Comparison of ENCODE assay signal across 23 cellular contexts in the genomic region with DNA sequence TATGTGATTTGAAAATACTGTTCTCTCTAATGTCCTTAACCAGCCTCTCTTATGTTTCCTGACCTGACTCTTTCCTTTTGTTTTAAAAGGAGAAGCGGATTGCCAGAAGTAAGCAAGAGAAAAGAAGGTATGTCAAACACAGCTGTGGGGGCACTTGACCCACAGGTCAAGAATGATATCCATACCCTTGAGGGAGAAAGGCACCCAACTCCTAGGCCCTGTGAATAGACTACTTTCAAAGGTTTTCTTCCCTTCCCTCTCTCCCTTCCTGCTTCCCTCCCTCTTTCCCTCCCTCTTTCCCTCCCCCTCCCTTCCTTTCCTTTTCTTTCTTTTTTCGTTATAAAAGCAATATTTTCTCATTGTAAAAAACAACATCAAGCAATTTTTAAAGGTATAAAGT.
DNase-seq lines count a peak whose midpoint lies in the region; ATAC-seq and TF ChIP-seq lines count a peak whose summit lies in the region.
"Had no signal": no experiment of that assay in that cellular context is flagged by ENCODE, and none has a peak within 500 bp of the region (broad histone marks: within the 10 kb centered on the region; RNA-seq: fewer than 3 reads in every experiment).

No MANE protein-coding gene starts in this region.

- H3K9me3 Mint-ChIP-seq in GM23338 (no peaks in the 10 kb centered on the region), WTC11 (peaks cover 9% of the 10 kb centered on the region)
- H3K9me3 Mint-ChIP-seq: CD4-positive, alpha-beta T cell; HFFc6 had no signal

- H3K4me1 Mint-ChIP-seq in GM23338 (peaks cover 21% of the 10 kb centered on the region; the same call in 2 of the 3 replicates), WTC11 (peaks cover 17% of the 10 kb centered on the region)
- H3K4me1 Mint-ChIP-seq: CD8-positive, alpha-beta memory T cell had no signal

- H3K36me3 Mint-ChIP-seq in GM23338 (ENCODE audit: low read depth) (no peaks in the 10 kb centered on the region; the same call in 2 of the 3 replicates), WTC11 (no peaks in the 10 kb centered on the region)
- H3K36me3 Mint-ChIP-seq: CD14-positive monocyte; CD8-positive, alpha-beta memory T cell had no signal

- H3K4me3 ChIP-seq in GM23338 (no peak overlapping the region), psoas muscle (no peak overlapping the region)
- H3K4me3 ChIP-seq: A549; BLaER1 treated with 17β-estradiol and CSF1 and Interleukin-3, amounts not matched to agents 10 nM and 100 nM; GM12878; GM23248; HAP-1 had no signal

- H3K4me1 ChIP-seq in GM23338 (ENCODE audit: insufficient read depth): peaks cover 4% of the 10 kb centered on the region; the same call in 1 of the 2 replicates
- H3K4me1 ChIP-seq in psoas muscle: no peaks in the 10 kb centered on the region
- H3K4me1 ChIP-seq: A549, BE2C had no signal

- ATAC-seq in GM23338 (peak; percentile 86), WTC11 (peak; percentile 75), psoas muscle (no peak)
- ATAC-seq: A549, GM12878 had no signal

- H4K20me1 ChIP-seq in GM23338 (replicated peaks; ENCODE audit: insufficient read depth): no peaks in the 10 kb centered on the region
- H4K20me1 ChIP-seq: BLaER1 treated with 17β-estradiol and CSF1 and Interleukin-3, amounts not matched to agents 10 nM and 100 nM had no signal

- H3F3A ChIP-seq in GM23338 (replicated peaks; ENCODE audit: low read depth): no peaks in the 10 kb centered on the region

- POLR2A ChIA-PET in WTC11 (lab: Charles Lee): no interaction called here

- intact Hi-C loops in psoas muscle (cut with DNase I): no loop called here

- H3K27me3 Mint-ChIP-seq in GM23338 (ENCODE audit: insufficient read depth, low read depth, poor library complexity) (no peaks in the 10 kb centered on the region), WTC11 (ENCODE audit: low read depth) (no peaks in the 10 kb centered on the region)
- H3K27me3 Mint-ChIP-seq: CD4-positive, alpha-beta T cell had no signal

- no peaks in the 10 kb centered on the region for H3K79me2 ChIP-seq in GM23338 (replicated peaks; ENCODE audit: insufficient read depth)

- H3K27me3 ChIP-seq in GM23338 (ENCODE audit: insufficient read depth) (no peaks in the 10 kb centered on the region), psoas muscle (ENCODE audit: insufficient read depth in 3 of 3, low read length in 2 of 3) (no peaks in the 10 kb centered on the region)
- H3K27me3 ChIP-seq: BE2C; BLaER1 treated with 17β-estradiol and CSF1 and Interleukin-3, amounts not matched to agents 10 nM and 100 nM had no signal

- no peaks in the 10 kb centered on the region for H3K9me3 ChIP-seq in psoas muscle
- H3K9me3 ChIP-seq: A549; BE2C; BLaER1 treated with 17β-estradiol and CSF1 and Interleukin-3, amounts not matched to agents 10 nM and 100 nM; HAP-1 had no signal

- H3K27ac ChIP-seq in GM23338 (ENCODE audit: low read depth) (no peak overlapping the region), psoas muscle (no peak overlapping the region)
- H3K27ac ChIP-seq: A549; BLaER1 treated with 17β-estradiol and CSF1 and Interleukin-3, amounts not matched to agents 10 nM and 100 nM; GM23248 had no signal

- H3K4me3 Mint-ChIP-seq in GM23338: no peak overlapping the region
- no peak overlapping the region for H3K4me3 Mint-ChIP-seq in WTC11
- H3K4me3 Mint-ChIP-seq: CD14-positive monocyte; CD4-positive, alpha-beta T cell; CD8-positive, alpha-beta memory T cell; HFFc6 had no signal

- no peak overlapping the region for H2AFZ ChIP-seq in GM23338
- H2AFZ ChIP-seq: GM23248 had no signal

- no peak overlapping the region for H3K4me2 ChIP-seq in GM23338
- H3K4me2 ChIP-seq: A549; BLaER1 treated with 17β-estradiol and CSF1 and Interleukin-3, amounts not matched to agents 10 nM and 100 nM had no signal

- H3K9me2 ChIP-seq in GM23338 (ENCODE audit: insufficient read depth): no peaks in the 10 kb centered on the region

- CTCF ChIA-PET in WTC11 (lab: Charles Lee): interaction anchor here (0.9 to 1.4 kb wide), 3 partner anchors 12 to 174 kb away, joined by 3 read pairs; no protein-coding TSS in a partner anchor

- H3K27ac Mint-ChIP-seq in GM23338 (no peak overlapping the region), WTC11 (no peak overlapping the region)
- H3K27ac Mint-ChIP-seq: CD14-positive monocyte; CD4-positive, alpha-beta T cell; CD8-positive, alpha-beta memory T cell; HFFc6 had no signal

- peak; percentile 61 for DNase-seq in GM23338 (ENCODE audit: low spot score)
- no peak for DNase-seq in WTC11 (ENCODE audit: low spot score)
- peak; percentile 17 for DNase-seq in iPS DF 19.7 (ENCODE audit: low read depth, low spot score)
- DNase-seq in NCI-H1105 treated with DMSO at 0.1 percent for 48 hours (lab: John Stamatoyannopoulos, UW): no peak
- no peak for DNase-seq in psoas muscle
- DNase-seq in NCI-H2081 (lab: John Stamatoyannopoulos, UW): no peak
- DNase-seq: 8988T; ACHN; AML-193; BE2C; CD4-positive, alpha-beta T cell; CD8-positive, alpha-beta memory T cell; DMS 273 treated with DMSO at 0.1 percent for 48 hours; DMS79; EL; GDM1; GM23248; HFFc6 had no signal

- TF ChIP-seq CTCF in GM23338 (conservative IDR thresholded peaks at IDR 0.05; ENCODE audit: low read depth in 2 of 2): no peak
- no peak for TF ChIP-seq CTCF in WTC11 (IDR thresholded peaks at IDR 0.05)
- TF ChIP-seq CTCF in psoas muscle (IDR thresholded peaks at IDR 0.05): no peak

- H3K36me3 ChIP-seq in GM23338 (ENCODE audit: insufficient read depth) (0 out of 2 replicates have a peak, but pooled peaks cover 3% of the 10 kb centered on the region), psoas muscle (ENCODE audit: insufficient read depth in 1 of 2, low read depth in 1 of 2) (no peaks in the 10 kb centered on the region)
- H3K36me3 ChIP-seq: BE2C; BLaER1 treated with 17β-estradiol and CSF1 and Interleukin-3, amounts not matched to agents 10 nM and 100 nM had no signal

- WGBS in psoas muscle, 3 donors: 45 to 57% (median 50%) methylated on average over 2 of the region's 2 CpGs

TF ChIP-seq in GM23338, 12 proteins besides CTCF, POLR2A, EP300 and RAD21 (continues in another document):
- no peak for TF ChIP-seq NANOG (IDR thresholded peaks at IDR 0.05; ENCODE audit: borderline replicate concordance)

TF ChIP-seq in WTC11, 78 proteins besides CTCF, POLR2A, EP300 and RAD21:
- no peak for TF ChIP-seq E2F4 (CRISPR knock-in tag; IDR thresholded peaks at IDR 0.05; ENCODE audit: borderline replicate concordance, low read depth)
- TF ChIP-seq SMAD4 (CRISPR knock-in tag; IDR thresholded peaks at IDR 0.05): no peak
- TF ChIP-seq ZNF416 (CRISPR knock-in tag; IDR thresholded peaks at IDR 0.05): no peak
- no peak for TF ChIP-seq KAT7 (CRISPR knock-in tag; IDR thresholded peaks at IDR 0.05; ENCODE audit: borderline replicate concordance)
- TF ChIP-seq, protein P1, sequence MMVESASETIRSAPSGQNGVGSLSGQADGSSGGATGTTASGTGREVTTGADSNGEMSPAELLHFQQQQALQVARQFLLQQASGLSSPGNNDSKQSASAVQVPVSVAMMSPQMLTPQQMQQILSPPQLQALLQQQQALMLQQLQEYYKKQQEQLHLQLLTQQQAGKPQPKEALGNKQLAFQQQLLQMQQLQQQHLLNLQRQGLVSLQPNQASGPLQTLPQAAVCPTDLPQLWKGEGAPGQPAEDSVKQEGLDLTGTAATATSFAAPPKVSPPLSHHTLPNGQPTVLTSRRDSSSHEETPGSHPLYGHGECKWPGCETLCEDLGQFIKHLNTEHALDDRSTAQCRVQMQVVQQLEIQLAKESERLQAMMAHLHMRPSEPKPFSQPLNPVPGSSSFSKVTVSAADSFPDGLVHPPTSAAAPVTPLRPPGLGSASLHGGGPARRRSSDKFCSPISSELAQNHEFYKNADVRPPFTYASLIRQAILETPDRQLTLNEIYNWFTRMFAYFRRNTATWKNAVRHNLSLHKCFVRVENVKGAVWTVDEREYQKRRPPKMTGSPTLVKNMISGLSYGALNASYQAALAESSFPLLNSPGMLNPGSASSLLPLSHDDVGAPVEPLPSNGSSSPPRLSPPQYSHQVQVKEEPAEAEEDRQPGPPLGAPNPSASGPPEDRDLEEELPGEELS (CRISPR knock-in tag; IDR thresholded peaks at IDR 0.05): no peak
- no peak for TF ChIP-seq ZNF219 (CRISPR knock-in tag; IDR thresholded peaks at IDR 0.05; ENCODE audit: borderline replicate concordance)
- no peak for TF ChIP-seq ZMAT4 (CRISPR knock-in tag; IDR thresholded peaks at IDR 0.05)
TF ChIP-seq in WTC11: peak in this region for 0.

Comparison
In these comparisons a context has a peak if more than half of its experiments do, and no peak if none do; other contexts are left out.
1. ATAC-seq: peak in GM23338 (single experiment) and WTC11 (single experiment); none in psoas muscle (0 of 4).
2. DNase-seq: peak in GM23338 (single experiment) and iPS DF 19.7 (single experiment); none in WTC11 (single experiment), NCI-H1105 treated with DMSO at 0.1 percent for 48 hours (single experiment), psoas muscle (0 of 2) and NCI-H2081 (0 of 2).